ENCODE assay signal across 26 cellular contexts in the genomic region with DNA sequence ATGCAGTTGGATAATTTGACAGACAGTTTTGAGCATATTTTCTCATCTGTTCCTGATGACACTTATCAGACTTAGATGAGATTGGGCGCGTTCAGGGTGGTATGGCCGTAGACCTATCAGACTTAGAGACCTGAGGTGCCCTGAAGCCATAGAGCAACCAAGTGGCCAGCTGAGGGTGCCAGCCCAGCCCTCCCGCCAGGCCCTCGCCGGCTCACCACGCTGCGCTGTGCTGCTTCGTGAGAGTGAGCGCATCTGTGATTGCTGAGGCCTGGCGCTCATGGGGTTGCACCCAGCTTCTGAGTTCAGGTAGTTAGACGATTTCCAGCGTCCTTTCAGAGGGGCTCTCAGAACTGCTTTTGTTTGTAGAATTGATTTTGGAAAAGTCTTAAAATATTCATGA.
"Had no signal": no experiment of that assay in that cellular context is flagged by ENCODE, and none has a peak within 500 bp of the region (broad histone marks: within the 10 kb centered on the region; RNA-seq: fewer than 3 reads in every experiment).

No MANE protein-coding gene starts in this region.

- FAIRE-seq: endometrium, frontal cortex had no signal

- H3K4me1 Mint-ChIP-seq: nephron progenitor cell had no signal

- H3K27me3 Mint-ChIP-seq: effector memory CD8-positive, alpha-beta T cell; naive thymus-derived CD8-positive, alpha-beta T cell; stimulated activated naive B cell treated with anti-CD40 and anti-IgM and Interleukin-4, amounts not matched to agents 10 μg/mL and 1 μg/mL and 100 μg/mL, for 72 hours; stimulated activated naive CD8-positive, alpha-beta T cell treated with anti-CD3 and anti-CD28 coated beads, Interleukin-15, Interleukin-2, amounts not matched to agents 100 ng/mL and 50 ng/mL, for 24 hours had no signal

- H3K9me3 ChIP-seq: lower lobe of right lung, prostate gland, suprapubic skin, vagina had no signal

- H3K27ac Mint-ChIP-seq: immature natural killer cell; stimulated activated naive CD8-positive, alpha-beta T cell treated with anti-CD3 and anti-CD28 coated beads, Interleukin-15, Interleukin-2, amounts not matched to agents 100 ng/mL and 50 ng/mL, for 24 hours had no signal

- H2AFZ ChIP-seq: parathyroid adenoma had no signal

- H3K4me3 ChIP-seq: lower lobe of right lung, prostate gland, right atrium auricular region, skin epidermis, spleen, suprapubic skin, transverse colon, vagina had no signal

- H3K36me3 ChIP-seq: right atrium auricular region had no signal

- H3K27ac ChIP-seq: lower lobe of right lung, parathyroid adenoma, prostate gland, right atrium auricular region, skin epidermis, spleen, suprapubic skin, transverse colon, vagina had no signal

- H3K9me3 Mint-ChIP-seq: immature natural killer cell had no signal

- ATAC-seq: effector memory CD8-positive, alpha-beta T cell; left colon; left ventricle myocardium superior; lower lobe of right lung; naive thymus-derived CD8-positive, alpha-beta T cell; stimulated activated naive B cell treated with anti-CD40 and anti-IgM and Interleukin-4, amounts not matched to agents 10 μg/mL and 1 μg/mL and 100 μg/mL, for 72 hours had no signal

- H3K4me1 ChIP-seq: lower lobe of right lung, parathyroid adenoma, prostate gland, suprapubic skin, transverse colon, vagina had no signal

- H3K27me3 ChIP-seq: right atrium auricular region, spleen, suprapubic skin, transverse colon, vagina had no signal

- H3K9ac ChIP-seq: parathyroid adenoma had no signal

- H3K4me3 Mint-ChIP-seq: effector memory CD8-positive, alpha-beta T cell; immature natural killer cell; naive thymus-derived CD8-positive, alpha-beta T cell; nephron progenitor cell; stimulated activated naive B cell treated with anti-CD40 and anti-IgM and Interleukin-4, amounts not matched to agents 10 μg/mL and 1 μg/mL and 100 μg/mL, for 72 hours; stimulated activated naive CD8-positive, alpha-beta T cell treated with anti-CD3 and anti-CD28 coated beads, Interleukin-15, Interleukin-2, amounts not matched to agents 100 ng/mL and 50 ng/mL, for 24 hours had no signal

- DNase-seq: cortex of kidney; effector memory CD8-positive, alpha-beta T cell; erythroblast; hypothalamus; immature natural killer cell; islet precursor cell; kidney glomerular epithelial cell; left colon; left ventricle myocardium superior; lower lobe of right lung; naive thymus-derived CD8-positive, alpha-beta T cell; nephron progenitor cell; occipital lobe; spleen; stimulated activated CD4-positive, alpha-beta T cell treated with anti-CD3 and anti-CD28 coated beads, Interleukin-4, amount 100 ng/mL, for 4 hours; stimulated activated naive B cell treated with anti-CD40 and anti-IgM and Interleukin-4, amounts not matched to agents 10 μg/mL and 1 μg/mL and 100 μg/mL, for 72 hours; transverse colon had no signal
